Comparison of ENCODE assay signal across 10 cellular contexts in genomic region chr7:107924841-107925490, GRCh38. TPM values are rescaled to one million over a fixed set of nuclear protein-coding genes. Genes with fewer than 3 reads are reported as not detected.
DNase-seq lines count a peak whose midpoint lies in the region; ATAC-seq and TF ChIP-seq lines count a peak whose summit lies in the region.
"Had no signal": no experiment of that assay in that cellular context is flagged by ENCODE, and none has a peak within 500 bp of the region (broad histone marks: within the 10 kb centered on the region; RNA-seq: fewer than 3 reads in every experiment).

No MANE protein-coding gene starts in this region.

- H3K36me3 ChIP-seq in gastroesophageal sphincter (peaks cover 0 to 85% of the 10 kb centered on the region in 2 donors), stomach (peaks cover 10 to 100% (median 94%) of the 10 kb centered on the region in 4 donors)

- TF ChIP-seq POLR2A in gastroesophageal sphincter (IDR thresholded peaks at IDR 0.05) (no peak), stomach (IDR thresholded peaks at IDR 0.05) (no peak)

- no peak for TF ChIP-seq CTCF in gastroesophageal sphincter (IDR thresholded peaks at IDR 0.05)
- no peak for TF ChIP-seq CTCF in stomach (IDR thresholded peaks at IDR 0.05)

- 67 to 70% methylated on average over 4 to 5 of the region's 5 CpGs for WGBS in gastroesophageal sphincter (ENCODE audit: low coverage in 1 of 2), 2 donors
- WGBS in stomach, 5 donors: 65 to 78% (median 77%) methylated on average over 5 of the region's 5 CpGs

- H3K4me3 ChIP-seq in gastroesophageal sphincter (no peak overlapping the region), stomach (no peak overlapping the region)
- H3K4me3 ChIP-seq: gastrocnemius medialis had no signal

- H3K4me1 ChIP-seq in gastroesophageal sphincter (peaks cover 0 to 31% (median 4%) of the 10 kb centered on the region in 3 donors), stomach (peaks cover 0 to 36% (median 16%) of the 10 kb centered on the region in 4 donors)
- H3K4me1 ChIP-seq: gastrocnemius medialis had no signal

- H3K27me3 ChIP-seq in gastroesophageal sphincter (no peaks in the 10 kb centered on the region), stomach (no peaks in the 10 kb centered on the region)
- H3K27me3 ChIP-seq: gastrocnemius medialis had no signal

- peak; percentile 85 for ATAC-seq in GM18499 (IDR thresholded peaks at IDR 0.05; ENCODE audit: insufficient read depth, unreplicated experiment)
- ATAC-seq in GM21447 (IDR thresholded peaks at IDR 0.05; ENCODE audit: unreplicated experiment): peak; percentile 92
- peak; percentile 84 for ATAC-seq in HG03469 (IDR thresholded peaks at IDR 0.05; ENCODE audit: unreplicated experiment)
- peak; percentile 40 for ATAC-seq in gastroesophageal sphincter

- intact Hi-C loops in stomach (cut with DNase I; ENCODE audit: low total_unique reads): no loop called here

- H3K27ac ChIP-seq in gastroesophageal sphincter (peak overlapping the region in 3 of 4 donors; percentile 31 to 52 (median 38)), stomach (peak overlapping the region in 2 of 5 donors; percentile 5 to 18)

- DNase-seq in NCI-H1694 treated with DMSO at 0.1 percent for 48 hours (lab: John Stamatoyannopoulos, UW) (no peak), NCI-H82 (lab: John Stamatoyannopoulos, UW) (no peak), stomach (no peak)
- DNase-seq in effector CD8-positive, alpha-beta T cell (lab: John Stamatoyannopoulos, UW): no peak
- DNase-seq: activated CD4-positive, alpha-beta T cell treated with anti-CD3 and anti-CD28 coated beads for 48 hours; gastrocnemius medialis had no signal

- TF ChIP-seq EP300 in gastroesophageal sphincter (IDR thresholded peaks at IDR 0.05) (no peak), stomach (IDR thresholded peaks at IDR 0.05) (no peak)

- H3K9me3 ChIP-seq in gastroesophageal sphincter: no peaks in the 10 kb centered on the region
- no peaks in the 10 kb centered on the region for H3K9me3 ChIP-seq in stomach
- H3K9me3 ChIP-seq: gastrocnemius medialis had no signal

RNA-seq across cellular contexts. Expression of gene DLD, which starts 34.0 kb away (rescaled TPM):
- total RNA-seq in gastroesophageal sphincter: 100 to 1,000 TPM in 3 of 4 donors, 10 to 100 TPM in 1; 79.3 to 246 (median 148) TPM
- total RNA-seq in stomach: 100 to 1,000 TPM in 4 of 5 donors, 10 to 100 TPM in 1; 35.6 to 173 (median 133) TPM
- polyA plus RNA-seq in stomach: 10 to 100 TPM; 24.6 to 74.2 (median 43.6) TPM

Comparison
In these comparisons a context has a peak if more than half of its experiments do, and no peak if none do; other contexts are left out.
1. ATAC-seq: peak in every context shown above with its lines; median percentile 92 in GM21447; 85 in GM18499; 84 in HG03469; 40 in gastroesophageal sphincter.